24 cellular contexts compared by ENCODE assay signal in the genomic region with DNA sequence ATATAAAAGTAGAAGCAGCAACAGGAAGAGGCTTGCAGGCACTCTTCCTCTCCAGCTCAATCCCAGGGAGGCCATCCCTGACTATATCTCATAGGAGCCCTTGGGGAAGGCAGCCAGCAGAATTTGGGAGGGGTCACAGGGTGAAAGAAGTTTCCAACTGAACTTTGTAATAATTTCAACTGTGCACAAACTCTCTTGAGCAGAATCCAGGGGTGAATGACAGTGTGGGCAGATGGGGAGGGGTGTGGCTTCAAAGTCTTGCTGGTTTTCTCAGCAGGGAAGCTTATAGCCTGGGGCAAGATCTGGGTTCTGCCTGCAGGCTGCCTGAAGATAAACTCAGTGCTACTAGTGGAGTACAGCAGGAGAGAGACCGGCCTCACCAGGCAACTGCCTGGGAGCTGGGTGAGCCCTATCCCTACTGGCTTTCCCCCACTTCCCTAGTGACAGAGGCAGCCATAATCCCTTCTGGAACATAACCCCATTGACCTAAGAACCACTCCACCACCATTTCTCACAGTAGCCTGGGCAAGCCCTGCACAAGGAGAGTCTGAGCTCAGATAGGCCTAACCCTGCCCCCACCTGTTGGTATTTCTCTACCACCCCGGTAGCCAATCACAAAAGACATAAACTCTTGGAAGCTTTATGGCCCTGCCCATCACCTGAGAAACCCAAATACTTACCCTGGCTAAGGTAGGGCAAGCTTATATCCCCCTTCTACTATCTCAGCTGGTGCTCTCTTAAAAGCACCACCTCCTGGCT. TPM values are rescaled to one million over a fixed set of nuclear protein-coding genes. Genes with fewer than 3 reads are reported as not detected.
DNase-seq lines count a peak whose midpoint lies in the region; ATAC-seq and TF ChIP-seq lines count a peak whose summit lies in the region.
"Had no signal": no experiment of that assay in that cellular context is flagged by ENCODE, and none has a peak within 500 bp of the region (broad histone marks: within the 10 kb centered on the region; RNA-seq: fewer than 3 reads in every experiment).

No MANE protein-coding gene starts in this region.

- 0 out of 2 replicates have a peak overlapping the region, but pooled peaks have one; percentile 35 for H3K4me3 ChIP-seq in WERI-Rb-1 (ENCODE audit: low read depth, low read length)
- H3K4me3 ChIP-seq: MG63, thoracic aorta had no signal

- no peak overlapping the region for H3K4me3 Mint-ChIP-seq in nephron
- no peak overlapping the region for H3K4me3 Mint-ChIP-seq in activated T-cell treated with anti-CD3 and anti-CD28 coated beads, Interleukin-2, amount 50 U/mL, for 4 hours
- H3K4me3 Mint-ChIP-seq: activated naive CD8-positive, alpha-beta T cell; activated T-helper 1 cell treated with anti-CD3 and anti-CD28 coated beads, Interleukin-12 subunit alpha, Interleukin-12 subunit beta, Interleukin-2, Interleukin-4 antibody, amounts not matched to agents 30 ng/mL and 10 ng/mL and 1 ng/mL, durations not matched to agents 14 hours and 24 hours and 36 hours; CD8-positive, alpha-beta memory T cell; HFFc6; natural killer cell treated with Interleukin-12 subunit alpha and Interleukin-12 subunit beta and Interleukin-15 and Interleukin-18, amount 100 ng/mL, for 72 hours; stimulated activated memory B cell treated with anti-CD40 and anti-IgM and Interleukin-4, amounts not matched to agents 10 μg/mL and 1 μg/mL and 100 μg/mL, for 72 hours had no signal

- ATAC-seq in GM18519 (IDR thresholded peaks at IDR 0.05; ENCODE audit: low FRiP score, unreplicated experiment) = no peak
- no peak for ATAC-seq in activated T-cell treated with anti-CD3 and anti-CD28 coated beads, Interleukin-2, amount 50 U/mL, for 4 hours
- ATAC-seq: esophagus mucosa; stimulated activated memory B cell treated with anti-CD40 and anti-IgM and Interleukin-4, amounts not matched to agents 10 μg/mL and 1 μg/mL and 100 μg/mL, for 72 hours had no signal

- peak overlapping the region; percentile 72 for H3K27ac ChIP-seq in WERI-Rb-1
- H3K27ac ChIP-seq: HL-60, thoracic aorta had no signal

- H3K9me3 ChIP-seq in WERI-Rb-1 (ENCODE audit: severe bottlenecking) = no peaks in the 10 kb centered on the region
- H3K9me3 ChIP-seq: MG63, thoracic aorta had no signal

- H3K36me3 Mint-ChIP-seq in nephron (ENCODE audit: low read depth) = no peaks in the 10 kb centered on the region
- no peaks in the 10 kb centered on the region for H3K36me3 Mint-ChIP-seq in activated T-cell treated with anti-CD3 and anti-CD28 coated beads, Interleukin-2, amount 50 U/mL, for 4 hours (ENCODE audit: insufficient read depth)
- H3K36me3 Mint-ChIP-seq: activated naive CD8-positive, alpha-beta T cell; natural killer cell treated with Interleukin-12 subunit alpha and Interleukin-12 subunit beta and Interleukin-15 and Interleukin-18, amount 100 ng/mL, for 72 hours had no signal

- H3K4me1 Mint-ChIP-seq in nephron = peaks cover 10% of the 10 kb centered on the region
- no peaks in the 10 kb centered on the region for H3K4me1 Mint-ChIP-seq in activated T-cell treated with anti-CD3 and anti-CD28 coated beads, Interleukin-2, amount 50 U/mL, for 4 hours (ENCODE audit: low read depth)
- H3K4me1 Mint-ChIP-seq: CD8-positive, alpha-beta memory T cell; stimulated activated memory B cell treated with anti-CD40 and anti-IgM and Interleukin-4, amounts not matched to agents 10 μg/mL and 1 μg/mL and 100 μg/mL, for 72 hours had no signal

- H3K9me3 Mint-ChIP-seq in nephron = peaks cover 2% of the 10 kb centered on the region
- no peaks in the 10 kb centered on the region for H3K9me3 Mint-ChIP-seq in activated T-cell treated with anti-CD3 and anti-CD28 coated beads, Interleukin-2, amount 50 U/mL, for 4 hours
- H3K9me3 Mint-ChIP-seq: activated T-helper 1 cell treated with anti-CD3 and anti-CD28 coated beads, Interleukin-12 subunit alpha, Interleukin-12 subunit beta, Interleukin-2, Interleukin-4 antibody, amounts not matched to agents 30 ng/mL and 10 ng/mL and 1 ng/mL, durations not matched to agents 14 hours and 24 hours and 36 hours; CD8-positive, alpha-beta memory T cell; HFFc6; natural killer cell treated with Interleukin-12 subunit alpha and Interleukin-12 subunit beta and Interleukin-15 and Interleukin-18, amount 100 ng/mL, for 72 hours; stimulated activated memory B cell treated with anti-CD40 and anti-IgM and Interleukin-4, amounts not matched to agents 10 μg/mL and 1 μg/mL and 100 μg/mL, for 72 hours had no signal

- TF ChIP-seq CTCF in WERI-Rb-1 (IDR thresholded peaks at IDR 0.05; ENCODE audit: low read depth, low read length) (no peak), nephron (IDR thresholded peaks at IDR 0.05; ENCODE audit: unreplicated experiment in 3 of 3) (no peak)

- H3K27ac Mint-ChIP-seq in nephron = peak overlapping the region in 2 of 3 experiments; percentile 45 to 54
- H3K27ac Mint-ChIP-seq: activated naive CD8-positive, alpha-beta T cell; activated T-helper 1 cell treated with anti-CD3 and anti-CD28 coated beads, Interleukin-12 subunit alpha, Interleukin-12 subunit beta, Interleukin-2, Interleukin-4 antibody, amounts not matched to agents 30 ng/mL and 10 ng/mL and 1 ng/mL, durations not matched to agents 14 hours and 24 hours and 36 hours; CD8-positive, alpha-beta memory T cell; HFFc6; natural killer cell treated with Interleukin-12 subunit alpha and Interleukin-12 subunit beta and Interleukin-15 and Interleukin-18, amount 100 ng/mL, for 72 hours; progenitor cell of endocrine pancreas; stimulated activated memory B cell treated with anti-CD40 and anti-IgM and Interleukin-4, amounts not matched to agents 10 μg/mL and 1 μg/mL and 100 μg/mL, for 72 hours had no signal

- peaks cover 15% of the 10 kb centered on the region for H3K27me3 Mint-ChIP-seq in nephron (ENCODE audit: low read depth)
- H3K27me3 Mint-ChIP-seq in activated T-cell treated with anti-CD3 and anti-CD28 coated beads, Interleukin-2, amount 50 U/mL, for 4 hours (ENCODE audit: low read depth) = peaks cover 24% of the 10 kb centered on the region

- no peaks in the 10 kb centered on the region for H3K27me3 ChIP-seq in WERI-Rb-1 (ENCODE audit: insufficient read depth, low read depth, severe bottlenecking)

- peak; percentile 24 for DNase-seq in EL
- peak; percentile 42 for DNase-seq in M059J (ENCODE audit: low read depth)
- peak; percentile 79 for DNase-seq in WERI-Rb-1
- DNase-seq in NCI-H446 treated with DMSO at 0.1 percent for 48 hours (lab: John Stamatoyannopoulos, UW) = no peak
- no peak for DNase-seq in activated T-cell treated with anti-CD3 and anti-CD28 coated beads, Interleukin-2, amount 50 U/mL, for 4 hours
- DNase-seq: CD8-positive, alpha-beta memory T cell; DMS79 treated with DMSO at 0.1 percent for 48 hours; effector CD4-positive, alpha-beta T cell; HFFc6; kidney glomerular epithelial cell; mesenchymal stem cell; MG63; NCI-H187 treated with DMSO at 0.1 percent for 48 hours; SW 1271 had no signal

- no peaks in the 10 kb centered on the region for H3K36me3 ChIP-seq in WERI-Rb-1
- H3K36me3 ChIP-seq: MG63, thoracic aorta had no signal

RNA-seq across cellular contexts. Expression of a gene that starts 17.8 kb away (rescaled TPM):
- 6.7 and 19.2 TPM in 2 replicates for total RNA-seq in M059J (2014; rRNA removed; shearing (Covaris generic))
- total RNA-seq in activated T-cell treated with anti-CD3 and anti-CD28 coated beads, Interleukin-2, amount 50 U/mL, for 4 hours = 10 to 100 TPM in 1 of 3 donors, 1 to 10 TPM in 2; 4.0 to 11.0 (median 7.5) TPM

Comparison
In these comparisons a context has a peak if more than half of its experiments do, and no peak if none do; other contexts are left out.
1. DNase-seq: peak in EL (single experiment), M059J (single experiment) and WERI-Rb-1 (single experiment); none in NCI-H446 treated with DMSO at 0.1 percent for 48 hours (single experiment) and activated T-cell treated with anti-CD3 and anti-CD28 coated beads, Interleukin-2, amount 50 U/mL, for 4 hours (single experiment).